In genomic region chr12:22668441-22668840, GRCh38 we compare ENCODE assay signal across 36 cellular contexts.
"Had no signal": no experiment of that assay in that cellular context is flagged by ENCODE, and none has a peak within 500 bp of the region (broad histone marks: within the 10 kb centered on the region; RNA-seq: fewer than 3 reads in every experiment).

No MANE protein-coding gene starts in this region.

- H3K36me3 ChIP-seq: brain microvascular endothelial cell, breast epithelium had no signal

- H3K4me3 ChIP-seq: adrenal gland, body of pancreas, breast epithelium had no signal

- H3K27ac Mint-ChIP-seq: activated B cell treated with CpG ODN at 0.5 μM for 24 hours; activated CD4-positive, alpha-beta memory T cell treated with anti-CD3 and anti-CD28 coated beads for 36 hours; activated CD4-positive, alpha-beta T cell treated with anti-CD3 and anti-CD28 coated beads, Interleukin-2, amount 10 ng/mL, durations not matched to agents 24 days and 14 days; activated CD8-positive, alpha-beta T cell treated with anti-CD3 and anti-CD28 coated beads for 36 hours; activated naive CD4-positive, alpha-beta T cell treated with anti-CD3 and anti-CD28 coated beads for 36 hours; activated naive CD4-positive, alpha-beta T cell treated with anti-CD3 and anti-CD28 coated beads, Interleukin-2, amount 50 U/mL, for 72 hours; activated naive CD8-positive, alpha-beta T cell treated with anti-CD3 and anti-CD28 coated beads for 36 hours; activated T-cell treated with anti-CD3 and anti-CD28 coated beads, Interleukin-2, amount 50 U/mL, for 72 hours; activated T-helper 1 cell treated with anti-CD3 and anti-CD28 coated beads, Interleukin-12 subunit alpha, Interleukin-12 subunit beta, Interleukin-2, Interleukin-4 antibody, amounts not matched to agents 30 ng/mL and 10 ng/mL and 1 ng/mL, durations not matched to agents 14 hours and 24 hours and 36 hours; activated T-helper 17 cell treated with anti-CD3 and anti-CD28 coated beads, Interleukin-2, amount 50 U/mL, for 72 hours; T-helper 1 cell treated with Interleukin-12 subunit alpha and Interleukin-12 subunit beta and Interleukin-4 antibody, amounts not matched to agents 30 μg/mL and 1 μg/mL, for 36 hours; T-helper 2 cell treated with Interferon-gamma antibody and Interleukin-4, amounts not matched to agents 5 μg/mL and 100 μg/mL, for 36 hours had no signal

- FAIRE-seq: astrocyte had no signal

- H3K4me1 Mint-ChIP-seq: activated B cell treated with CpG ODN at 0.5 μM for 24 hours; activated T-helper 17 cell treated with anti-CD3 and anti-CD28 coated beads, Interleukin-2, amount 50 U/mL, for 72 hours had no signal

- H3K9me3 Mint-ChIP-seq: activated B cell treated with CpG ODN at 0.5 μM for 24 hours; activated CD4-positive, alpha-beta memory T cell treated with anti-CD3 and anti-CD28 coated beads for 36 hours; activated CD4-positive, alpha-beta T cell treated with anti-CD3 and anti-CD28 coated beads, Interleukin-2, amount 10 ng/mL, durations not matched to agents 24 days and 14 days; activated CD8-positive, alpha-beta T cell treated with anti-CD3 and anti-CD28 coated beads for 36 hours; activated naive CD4-positive, alpha-beta T cell treated with anti-CD3 and anti-CD28 coated beads for 36 hours; activated naive CD4-positive, alpha-beta T cell treated with anti-CD3 and anti-CD28 coated beads, Interleukin-2, amount 50 U/mL, for 72 hours; activated naive CD8-positive, alpha-beta T cell treated with anti-CD3 and anti-CD28 coated beads for 36 hours; activated T-cell treated with anti-CD3 and anti-CD28 coated beads, Interleukin-2, amount 50 U/mL, for 4 hours; activated T-cell treated with anti-CD3 and anti-CD28 coated beads, Interleukin-2, amount 50 U/mL, for 72 hours; activated T-helper 1 cell treated with anti-CD3 and anti-CD28 coated beads, Interleukin-12 subunit alpha, Interleukin-12 subunit beta, Interleukin-2, Interleukin-4 antibody, amounts not matched to agents 30 ng/mL and 10 ng/mL and 1 ng/mL, durations not matched to agents 14 hours and 24 hours and 36 hours; activated T-helper 17 cell treated with anti-CD3 and anti-CD28 coated beads, Interleukin-2, amount 50 U/mL, for 72 hours; T-helper 1 cell treated with Interleukin-12 subunit alpha and Interleukin-12 subunit beta and Interleukin-4 antibody, amounts not matched to agents 30 μg/mL and 1 μg/mL, for 36 hours; T-helper 2 cell treated with Interferon-gamma antibody and Interleukin-4, amounts not matched to agents 5 μg/mL and 100 μg/mL, for 36 hours had no signal

- H3K4me1 ChIP-seq: adrenal gland, body of pancreas, breast epithelium had no signal

- H3K27me3 ChIP-seq: adrenal gland, body of pancreas, brain microvascular endothelial cell, breast epithelium had no signal

- H3K27ac ChIP-seq: adrenal gland, body of pancreas, brain microvascular endothelial cell, breast epithelium, VCaP had no signal

- H3K27me3 Mint-ChIP-seq: activated B cell treated with CpG ODN at 0.5 μM for 24 hours; activated CD4-positive, alpha-beta memory T cell treated with anti-CD3 and anti-CD28 coated beads for 36 hours; activated CD4-positive, alpha-beta T cell treated with anti-CD3 and anti-CD28 coated beads, Interleukin-2, amount 10 ng/mL, durations not matched to agents 24 days and 14 days; activated CD8-positive, alpha-beta T cell treated with anti-CD3 and anti-CD28 coated beads for 36 hours; activated naive CD8-positive, alpha-beta T cell treated with anti-CD3 and anti-CD28 coated beads for 36 hours; activated T-helper 17 cell treated with anti-CD3 and anti-CD28 coated beads, Interleukin-2, amount 50 U/mL, for 72 hours had no signal

- DNase-seq: activated B cell treated with CpG ODN at 0.5 μM for 24 hours; activated CD4-positive, alpha-beta memory T cell treated with anti-CD3 and anti-CD28 coated beads for 36 hours; activated CD4-positive, alpha-beta T cell treated with anti-CD3 and anti-CD28 coated beads for 4 hours; activated CD4-positive, alpha-beta T cell treated with anti-CD3 and anti-CD28 coated beads, Interleukin-2, amount 10 ng/mL, durations not matched to agents 24 days and 14 days; activated CD4-positive, alpha-beta T cell treated with anti-CD3 and anti-CD28 coated beads, Interleukin-2, amount 50 U/mL, for 1 hour; activated CD4-positive, alpha-beta T cell treated with anti-CD3 and anti-CD28 coated beads, Interleukin-2, amount 50 U/mL, for 4 hours; activated CD4-positive, CD25-positive, alpha-beta regulatory T cell treated with anti-CD3 and anti-CD28 coated beads, Interleukin-2, amount 50 U/mL, for 72 hours; activated CD8-positive, alpha-beta memory T cell treated with anti-CD3 and anti-CD28 coated beads, Interleukin-2, amount 50 U/mL, for 4 hours; activated CD8-positive, alpha-beta T cell treated with anti-CD3 and anti-CD28 coated beads for 36 hours; activated effector memory CD4-positive, alpha-beta T cell treated with anti-CD3 and anti-CD28 coated beads, Interleukin-2, amount 50 U/mL, for 16 hours; activated gamma-delta T cell treated with Interleukin-2 at 50 U/mL for 16 hours; activated naive CD4-positive, alpha-beta T cell; activated naive CD4-positive, alpha-beta T cell treated with anti-CD3 and anti-CD28 coated beads for 36 hours; activated naive CD4-positive, alpha-beta T cell treated with anti-CD3 and anti-CD28 coated beads, Interleukin-2, amount 50 U/mL, for 16 hours; activated naive CD8-positive, alpha-beta T cell treated with anti-CD3 and anti-CD28 coated beads for 36 hours; activated T-cell treated with anti-CD3 and anti-CD28 coated beads for 4 hours; activated T-cell treated with anti-CD3 and anti-CD28 coated beads, Interleukin-2, amount 50 U/mL, for 1 hour; activated T-cell treated with anti-CD3 and anti-CD28 coated beads, Interleukin-2, amount 50 U/mL, for 4 hours; activated T-cell treated with anti-CD3 and anti-CD28 coated beads, Interleukin-2, amount 50 U/mL, for 72 hours; adrenal gland; amniotic stem cell; aorta; body of pancreas; brain microvascular endothelial cell; central memory CD4-positive, alpha-beta T cell; T-helper 1 cell; T-helper 2 cell; T-helper 9 cell had no signal

- H3K4me3 Mint-ChIP-seq: activated B cell treated with CpG ODN at 0.5 μM for 24 hours; activated CD4-positive, alpha-beta memory T cell treated with anti-CD3 and anti-CD28 coated beads for 36 hours; activated CD4-positive, alpha-beta T cell treated with anti-CD3 and anti-CD28 coated beads, Interleukin-2, amount 10 ng/mL, durations not matched to agents 24 days and 14 days; activated CD8-positive, alpha-beta T cell treated with anti-CD3 and anti-CD28 coated beads for 36 hours; activated naive CD4-positive, alpha-beta T cell treated with anti-CD3 and anti-CD28 coated beads for 36 hours; activated naive CD8-positive, alpha-beta T cell treated with anti-CD3 and anti-CD28 coated beads for 36 hours; activated T-cell treated with anti-CD3 and anti-CD28 coated beads, Interleukin-2, amount 50 U/mL, for 4 hours; activated T-cell treated with anti-CD3 and anti-CD28 coated beads, Interleukin-2, amount 50 U/mL, for 72 hours; activated T-helper 1 cell treated with anti-CD3 and anti-CD28 coated beads, Interleukin-12 subunit alpha, Interleukin-12 subunit beta, Interleukin-2, Interleukin-4 antibody, amounts not matched to agents 30 ng/mL and 10 ng/mL and 1 ng/mL, durations not matched to agents 14 hours and 24 hours and 36 hours; activated T-helper 17 cell treated with anti-CD3 and anti-CD28 coated beads, Interleukin-2, amount 50 U/mL, for 72 hours; T-helper 1 cell treated with Interleukin-12 subunit alpha and Interleukin-12 subunit beta and Interleukin-4 antibody, amounts not matched to agents 30 μg/mL and 1 μg/mL, for 36 hours; T-helper 2 cell treated with Interferon-gamma antibody and Interleukin-4, amounts not matched to agents 5 μg/mL and 100 μg/mL, for 36 hours had no signal

- ATAC-seq: activated CD8-positive, alpha-beta T cell treated with anti-CD3 and anti-CD28 coated beads for 36 hours; activated naive CD4-positive, alpha-beta T cell treated with anti-CD3 and anti-CD28 coated beads, Interleukin-2, amount 50 U/mL, for 72 hours; activated T-cell treated with anti-CD3 and anti-CD28 coated beads, Interleukin-2, amount 50 U/mL, for 4 hours; activated T-cell treated with anti-CD3 and anti-CD28 coated beads, Interleukin-2, amount 50 U/mL, for 72 hours; activated T-helper 17 cell treated with anti-CD3 and anti-CD28 coated beads, Interleukin-2, amount 50 U/mL, for 72 hours; body of pancreas had no signal

- H3K9me3 ChIP-seq: adrenal gland, body of pancreas, breast epithelium had no signal
